ENCODE assay signal across 37 cellular contexts in the genomic region with DNA sequence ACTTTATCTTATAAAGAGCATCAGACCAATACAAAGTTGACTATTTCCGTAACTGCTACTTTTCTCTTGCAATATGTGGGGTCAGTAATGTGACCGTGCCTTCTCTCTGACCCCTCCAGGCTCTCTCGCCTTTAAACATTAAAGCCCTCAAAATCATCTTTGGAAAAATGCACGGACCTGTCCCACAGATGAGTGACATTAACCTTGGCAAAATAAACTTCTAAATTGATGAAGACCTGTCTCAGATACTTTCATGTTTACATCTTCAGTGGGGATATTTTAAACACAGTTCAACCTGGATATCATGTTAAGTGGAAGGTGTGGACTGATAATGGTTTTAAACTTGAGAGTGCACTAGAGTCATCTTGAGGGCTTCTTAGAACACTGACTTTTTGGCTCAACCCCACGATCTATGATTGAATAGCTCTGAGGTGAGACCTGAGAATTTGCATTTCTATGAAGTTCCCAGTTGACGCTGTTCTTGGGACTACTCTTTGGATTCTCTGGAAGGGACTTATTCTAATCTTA. TPM values are rescaled to one million over a fixed set of nuclear protein-coding genes. Genes with fewer than 3 reads are reported as not detected.
"Had no signal": no experiment of that assay in that cellular context is flagged by ENCODE, and none has a peak within 500 bp of the region (broad histone marks: within the 10 kb centered on the region; RNA-seq: fewer than 3 reads in every experiment).

No MANE protein-coding gene starts in this region.

- H3K27me3 ChIP-seq: MG63 had no signal

- H3K9me3 ChIP-seq: MG63 had no signal

- H3K36me3 ChIP-seq: MG63 had no signal

- DNase-seq: Karpas-422, Kasumi-1, MG63, MM.1S, MV-4-11, NCI-H1048, NCI-H1092, NCI-H1092 treated with DMSO at 0.1 percent for 48 hours, NCI-H1105, NCI-H1105 treated with DMSO at 0.1 percent for 48 hours, NCI-H1417, NCI-H1417 treated with DMSO at 0.1 percent for 48 hours, NCI-H1436, NCI-H1436 treated with DMSO at 0.1 percent for 48 hours, NCI-H146, NCI-H1694, NCI-H1694 treated with DMSO at 0.1 percent for 48 hours, NCI-H187, NCI-H187 treated with DMSO at 0.1 percent for 48 hours, NCI-H1930, NCI-H2029, NCI-H2029 treated with DMSO at 0.1 percent for 48 hours, NCI-H2081, NCI-H2081 treated with DMSO at 0.1 percent for 48 hours, NCI-H2107, NCI-H2171, NCI-H2171 treated with DMSO at 0.1 percent for 48 hours, NCI-H2227 treated with DMSO at 0.1 percent for 48 hours, NCI-H226, NCI-H345, NCI-H446, NCI-H446 treated with DMSO at 0.1 percent for 48 hours, NCI-H510A, NCI-H510A treated with DMSO at 0.1 percent for 48 hours, NCI-H524, NCI-H524 treated with DMSO at 0.1 percent for 48 hours had no signal

- H3K4me3 ChIP-seq: MG63 had no signal

RNA-seq across cellular contexts. Expression of gene CXCL2, which starts 33.8 kb away (rescaled TPM):
- total RNA-seq: M059J had no signal
